In the genomic region with DNA sequence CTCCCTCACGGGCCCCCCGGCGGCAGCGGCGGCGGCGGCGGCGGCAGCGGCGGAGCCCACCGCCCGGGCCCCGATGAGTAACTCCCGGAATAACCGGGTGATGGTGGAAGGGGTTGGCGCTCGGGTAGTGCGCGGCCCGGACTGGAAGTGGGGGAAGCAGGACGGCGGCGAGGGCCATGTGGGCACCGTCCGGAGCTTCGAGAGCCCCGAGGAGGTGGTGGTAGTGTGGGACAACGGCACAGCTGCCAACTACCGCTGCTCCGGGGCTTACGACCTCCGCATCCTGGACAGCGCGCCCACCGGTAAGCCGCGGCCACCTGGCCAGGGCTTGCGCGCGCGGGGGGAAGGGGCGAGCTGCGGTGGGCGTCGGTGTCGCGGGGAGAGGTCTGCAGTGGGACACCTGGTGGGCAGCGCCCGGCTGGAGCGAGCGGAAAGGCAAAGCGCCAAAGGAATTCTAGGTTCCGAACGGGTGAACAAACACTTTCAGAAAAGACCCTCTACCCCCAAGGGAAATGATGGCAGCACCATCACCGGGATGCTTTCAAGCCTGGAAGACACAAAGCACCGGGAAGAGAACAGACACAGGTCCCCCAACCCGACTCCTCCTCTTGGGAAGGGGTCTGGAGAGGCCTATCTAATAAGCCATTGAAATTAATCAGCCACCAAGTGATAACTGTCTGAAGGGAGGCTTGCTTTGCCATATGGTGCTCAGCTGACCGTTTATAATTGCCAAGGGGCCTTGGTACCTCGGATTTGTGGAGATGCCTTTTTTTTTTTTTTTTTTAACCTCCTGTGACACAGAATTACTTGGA, we compare ENCODE assay signal across 8 cellular contexts. TPM values are rescaled to one million over a fixed set of nuclear protein-coding genes. Genes with fewer than 3 reads are reported as not detected.
A peak's percentile ranks its signal among the peaks of the same experiment; 100 is the strongest.
DNase-seq lines count a peak whose midpoint lies in the region; ATAC-seq and TF ChIP-seq lines count a peak whose summit lies in the region.

No MANE protein-coding gene starts in this region.

- H3K4me1 ChIP-seq in liver (ENCODE audit: control insufficient read depth in 4 of 4, insufficient read depth in 4 of 4, low read length in 3 of 4) = peaks cover 2 to 13% (median 11%) of the 10 kb centered on the region in 4 donors

- no peaks in the 10 kb centered on the region for H3K9me3 Mint-ChIP-seq in CD4-positive, alpha-beta T cell
- peaks cover 0 to 1% (median under 1%) of the 10 kb centered on the region in 3 donors for H3K9me3 Mint-ChIP-seq in T-cell

- intact Hi-C loops in CD4-positive, alpha-beta T cell (cut with DNase I, micrococcal nuclease) = loop anchor here (1.0 to 10.0 kb wide), 5 partner anchors 37 to 631 kb away; a partner anchor contains a TSS

- no peak for TF ChIP-seq CTCF in CD4-positive, alpha-beta T cell (IDR thresholded peaks at IDR 0.05)
- no peak for TF ChIP-seq CTCF in liver (IDR thresholded peaks at IDR 0.05; ENCODE audit: low read depth, low read length, missing input control)

- peak overlapping the region; percentile 79 for H3K27ac Mint-ChIP-seq in CD4-positive, alpha-beta T cell
- H3K27ac Mint-ChIP-seq in T-cell = peak overlapping the region; percentile 65 to 83

- H3K4me3 ChIP-seq in liver (ENCODE audit: low read depth in 1 of 3, low read length in 3 of 3) = peak overlapping the region; percentile 72 to 94 (median 78)

- peak overlapping the region; percentile 53 to 54 for H3K9ac ChIP-seq in liver (ENCODE audit: low read depth in 1 of 2, low read length in 2 of 2)

- CTCF ChIA-PET in CD4-positive, alpha-beta T cell (lab: Charles Lee) = interaction anchor here (0.7 to 2.1 kb wide), 6 partner anchors 34 to 273 kb away, joined by 3 to 11 read pairs (median 5); a partner anchor contains a TSS
- CTCF ChIA-PET in T-cell (lab: Charles Lee) = interaction anchor here (0.7 to 1.8 kb wide), 5 partner anchors 22 to 141 kb away, joined by 3 to 21 read pairs (median 3); a partner anchor contains a TSS

- 2% methylated on average over 60 of the region's 60 CpGs for WGBS in liver

- H3K4me3 Mint-ChIP-seq in CD4-positive, alpha-beta T cell = peak overlapping the region; percentile 91
- H3K4me3 Mint-ChIP-seq in T-cell = peak overlapping the region; percentile 76 to 84 (median 79)

- H3K36me3 ChIP-seq in liver (ENCODE audit: control insufficient read depth in 4 of 4, insufficient read depth in 3 of 4, low read depth in 1 of 4, low read length in 3 of 4) = no peaks in the 10 kb centered on the region

- peaks cover 7% of the 10 kb centered on the region for H3K36me3 Mint-ChIP-seq in CD4-positive, alpha-beta T cell (ENCODE audit: low read depth)
- peaks cover under 1% of the 10 kb centered on the region for H3K36me3 Mint-ChIP-seq in T-cell

- peak overlapping the region; percentile 21 for H3K27ac ChIP-seq in CD4-positive, alpha-beta T cell (ENCODE audit: low read depth, low read length)
- peak overlapping the region; percentile 87 to 98 for H3K27ac ChIP-seq in liver (ENCODE audit: low read depth in 1 of 2, low read length in 2 of 2)

- ATAC-seq in CD4-positive, alpha-beta T cell (ENCODE audit: poor library complexity) = no peak
- peak; percentile 6 for ATAC-seq in GM19328 (IDR thresholded peaks at IDR 0.05; ENCODE audit: unreplicated experiment)
- peak; percentile 23 for ATAC-seq in HG03460 (IDR thresholded peaks at IDR 0.05; ENCODE audit: unreplicated experiment)
- ATAC-seq in T-cell (replicated peaks in 1 of 4) = peak in 2 of 4 experiments; percentile 3 to 4

- DNase-seq in CD4-positive, alpha-beta T cell = peak in 8 of 10 experiments; percentile 9 to 42 (median 14)
- peak in 19 of 34 experiments; percentile 1 to 32 (median 13) for DNase-seq in T-cell
- DNase-seq in cerebellar cortex (ENCODE audit: low spot score) = peak; percentile 50
- peak; percentile 3 for DNase-seq in stimulated activated CD8-positive, alpha-beta memory T cell treated with anti-CD3 and anti-CD28 coated beads, Interleukin-15, amount 100 ng/mL, for 24 hours (ENCODE audit: low read depth)
- DNase-seq in NCI-H2029 (lab: John Stamatoyannopoulos, UW) = no peak

- POLR2A ChIA-PET in CD4-positive, alpha-beta T cell (lab: Charles Lee) = interaction anchor here (0.6 to 4.3 kb wide), 9 partner anchors 9 to 142 kb away, joined by 3 to 86 read pairs (median 6); a partner anchor contains a TSS
- POLR2A ChIA-PET in T-cell (lab: Charles Lee) = interaction anchor here in 1 of 2 donors (1.5 kb wide), 1 partner anchor 140 kb away, joined by 7 read pairs; no protein-coding TSS in a partner anchor

- H3K27me3 ChIP-seq in CD4-positive, alpha-beta T cell (ENCODE audit: control insufficient read depth, insufficient read depth, low read length) = no peaks in the 10 kb centered on the region
- H3K27me3 ChIP-seq in liver (ENCODE audit: control insufficient read depth in 4 of 4, insufficient read depth in 4 of 4, low read length in 3 of 4) = no peaks in the 10 kb centered on the region

- no peaks in the 10 kb centered on the region for H3K9me3 ChIP-seq in CD4-positive, alpha-beta T cell (ENCODE audit: control insufficient read depth, low read length)
- H3K9me3 ChIP-seq in liver (ENCODE audit: control insufficient read depth in 4 of 4, low read length in 3 of 4) = no peaks in the 10 kb centered on the region

- no peak for TF ChIP-seq RAD21 in liver (IDR thresholded peaks at IDR 0.05)

- peaks cover 52% of the 10 kb centered on the region for H3K4me1 Mint-ChIP-seq in CD4-positive, alpha-beta T cell (ENCODE audit: low read depth)
- H3K4me1 Mint-ChIP-seq in T-cell = peaks cover 48 to 58% (median 53%) of the 10 kb centered on the region in 3 donors

- H3K27me3 Mint-ChIP-seq in CD4-positive, alpha-beta T cell = no peaks in the 10 kb centered on the region
- H3K27me3 Mint-ChIP-seq in T-cell = no peaks in the 10 kb centered on the region

TF ChIP-seq in liver, 16 proteins besides CTCF, POLR2A, EP300 and RAD21:
- no peak for TF ChIP-seq NR2F2 (IDR thresholded peaks at IDR 0.05)

RNA-seq across cellular contexts. Expression of a gene that starts 1.1 kb away (rescaled TPM):
- 10 to 100 TPM; 13.6 to 15.3 TPM for total RNA-seq in CD4-positive, alpha-beta T cell
- total RNA-seq in T-cell = 10 to 100 TPM; 23.5 to 46.1 (median 34.3) TPM
- total RNA-seq in liver = 10 to 100 TPM; 26.0 to 29.6 TPM
- polyA plus RNA-seq in liver = 1 to 10 TPM; 2.7 to 3.9 TPM

RNA-seq across cellular contexts. Expression of a gene that starts 37.1 kb away (rescaled TPM):
- 10 to 100 TPM; 24.1 to 25.4 TPM for total RNA-seq in CD4-positive, alpha-beta T cell
- total RNA-seq in T-cell (10 to 100 TPM; 33.1 to 42.4 (median 42.1) TPM), liver (10 to 100 TPM; 33.0 to 48.9 TPM)
- 10 to 100 TPM; 20.0 to 33.5 TPM for polyA plus RNA-seq in liver
